8 cellular contexts compared by ENCODE assay signal in the genomic region with DNA sequence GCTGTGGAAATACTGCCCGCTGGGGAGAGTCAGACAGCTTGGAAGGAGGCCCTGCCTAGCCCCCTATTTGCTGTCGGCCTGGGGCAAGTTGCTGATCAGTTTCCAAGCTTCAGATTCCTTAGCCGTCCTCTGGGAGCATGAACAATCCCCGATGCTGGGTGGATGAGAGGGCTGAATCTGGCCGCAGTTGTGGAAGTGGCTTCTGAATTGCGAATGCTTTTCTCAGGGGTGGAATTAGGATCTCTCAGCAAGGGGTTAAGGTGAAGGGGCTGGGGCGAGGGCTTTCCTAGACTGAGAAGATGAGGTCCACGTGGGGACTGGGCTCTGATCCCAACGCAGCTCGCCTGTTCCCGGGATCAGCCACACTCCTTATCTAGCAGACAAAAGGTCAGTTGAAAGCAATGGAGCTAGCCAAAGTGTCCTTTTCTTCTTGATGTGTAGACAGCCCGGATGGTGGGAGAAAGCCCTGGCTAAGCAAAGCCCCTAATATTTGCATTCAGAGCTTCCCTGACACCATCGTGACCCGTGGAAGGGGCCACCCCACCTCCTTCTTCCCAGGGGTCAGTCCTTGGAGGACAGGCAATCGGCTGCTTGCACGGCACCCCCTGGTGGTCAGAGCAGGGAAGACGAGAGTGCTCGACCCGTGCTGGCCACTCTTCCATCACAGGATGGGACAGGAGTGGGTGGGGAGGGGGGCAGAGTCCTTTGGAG. TPM values are rescaled to one million over a fixed set of nuclear protein-coding genes. Genes with fewer than 3 reads are reported as not detected.
DNase-seq lines count a peak whose midpoint lies in the region; ATAC-seq and TF ChIP-seq lines count a peak whose summit lies in the region.

No MANE protein-coding gene starts in this region.

- H3K27ac Mint-ChIP-seq in activated naive CD4-positive, alpha-beta T cell treated with anti-CD3 and anti-CD28 coated beads, Interleukin-2, amount 10 ng/mL, durations not matched to agents 7 days and 5 days, result no peak overlapping the region

- TF ChIP-seq CTCF in parathyroid adenoma (IDR thresholded peaks at IDR 0.05), result peak; percentile 63

- H3K4me3 ChIP-seq in parathyroid adenoma (ENCODE audit: low read depth, low read length), result no peak overlapping the region

- peaks cover 31% of the 10 kb centered on the region for H3K4me1 Mint-ChIP-seq in activated naive CD4-positive, alpha-beta T cell treated with anti-CD3 and anti-CD28 coated beads, Interleukin-2, amount 10 ng/mL, durations not matched to agents 7 days and 5 days

- ATAC-seq in HG02763 (IDR thresholded peaks at IDR 0.05; ENCODE audit: unreplicated experiment), result peak; percentile 60
- ATAC-seq in Right ventricle myocardium inferior, result peak; percentile 85
- ATAC-seq in HG03097 (IDR thresholded peaks at IDR 0.05; ENCODE audit: low FRiP score, unreplicated experiment), result no peak

- no peak overlapping the region for H3K4me3 Mint-ChIP-seq in activated naive CD4-positive, alpha-beta T cell treated with anti-CD3 and anti-CD28 coated beads, Interleukin-2, amount 10 ng/mL, durations not matched to agents 7 days and 5 days

- peaks cover 50% of the 10 kb centered on the region for H3K27me3 Mint-ChIP-seq in activated naive CD4-positive, alpha-beta T cell treated with anti-CD3 and anti-CD28 coated beads, Interleukin-2, amount 10 ng/mL, durations not matched to agents 7 days and 5 days

- no peaks in the 10 kb centered on the region for H3K36me3 ChIP-seq in parathyroid adenoma (ENCODE audit: control insufficient read depth, insufficient read depth, low read length)

- H3K36me3 Mint-ChIP-seq in activated naive CD4-positive, alpha-beta T cell treated with anti-CD3 and anti-CD28 coated beads, Interleukin-2, amount 10 ng/mL, durations not matched to agents 7 days and 5 days, result no peaks in the 10 kb centered on the region

- H3K27me3 ChIP-seq in parathyroid adenoma (ENCODE audit: control insufficient read depth, insufficient read depth, low read length), result no peaks in the 10 kb centered on the region

- H3K9ac ChIP-seq in parathyroid adenoma, result no peak overlapping the region

- no peaks in the 10 kb centered on the region for H3K9me3 Mint-ChIP-seq in activated naive CD4-positive, alpha-beta T cell treated with anti-CD3 and anti-CD28 coated beads, Interleukin-2, amount 10 ng/mL, durations not matched to agents 7 days and 5 days

- CTCF ChIA-PET in activated naive CD4-positive, alpha-beta T cell treated with anti-CD3 and anti-CD28 coated beads, Interleukin-2, amount 10 ng/mL, durations not matched to agents 7 days and 5 days (lab: Charles Lee), result interaction anchor here (0.7 to 14.9 kb wide), 29 partner anchors 9 to 196 kb away, joined by 3 to 298 read pairs (median 4); a partner anchor contains a TSS

- no peak overlapping the region for H3K4me2 ChIP-seq in parathyroid adenoma (ENCODE audit: low read length)

- H3K79me2 ChIP-seq in parathyroid adenoma, result no peaks in the 10 kb centered on the region

- no peaks in the 10 kb centered on the region for H3K4me1 ChIP-seq in parathyroid adenoma

- H3K27ac ChIP-seq in parathyroid adenoma, result no peak overlapping the region

- intact Hi-C loops in Right ventricle myocardium inferior (cut with DNase I), result loop anchor here (1.0 kb wide), 2 partner anchors 23 to 137 kb away; no protein-coding TSS in a partner anchor

- DNase-seq in GDM1 (lab: John Stamatoyannopoulos, UW), result peak; percentile 30
- peak; percentile 68 for DNase-seq in RPMI7951 (ENCODE audit: low read depth)
- peak; percentile 72 for DNase-seq in activated naive CD4-positive, alpha-beta T cell treated with anti-CD3 and anti-CD28 coated beads, Interleukin-2, amount 10 ng/mL, durations not matched to agents 7 days and 5 days
- peak; percentile 90 for DNase-seq in Right ventricle myocardium inferior (ENCODE audit: missing footprints)
- DNase-seq in ureter (ENCODE audit: low spot score), result peak; percentile 81

- H2AFZ ChIP-seq in parathyroid adenoma, result peak overlapping the region; percentile 28

- H3K9me3 ChIP-seq in parathyroid adenoma (ENCODE audit: control insufficient read depth, low read length), result no peaks in the 10 kb centered on the region

RNA-seq across cellular contexts. Expression of a gene that starts 54.9 kb away (rescaled TPM):
- 20.2 and 21.1 TPM in 2 replicates for total RNA-seq in RPMI7951 (2014; rRNA removed; shearing (Covaris generic))
- total RNA-seq in Right ventricle myocardium inferior (58.3 TPM), ureter (63.2 TPM)

Comparison
In these comparisons a context has a peak if more than half of its experiments do, and no peak if none do; other contexts are left out.
1. DNase-seq: peak in every context shown above with its lines; median percentile 90 in Right ventricle myocardium inferior; 81 in ureter; 72 in activated naive CD4-positive, alpha-beta T cell treated with anti-CD3 and anti-CD28 coated beads, Interleukin-2, amount 10 ng/mL, durations not matched to agents 7 days and 5 days; 68 in RPMI7951; 30 in GDM1.